Comparison of ENCODE assay signal across 27 cellular contexts in genomic region chr15:42202653-42203052, GRCh38. TPM values are rescaled to one million over a fixed set of nuclear protein-coding genes. Genes with fewer than 3 reads are reported as not detected.
"Had no signal": no experiment of that assay in that cellular context is flagged by ENCODE, and none has a peak within 500 bp of the region (broad histone marks: within the 10 kb centered on the region; RNA-seq: fewer than 3 reads in every experiment).

No MANE protein-coding gene starts in this region.

- H3K9me3 Mint-ChIP-seq: dendritic cell treated with granulocyte-macrophage colony-stimulating factor and Interleukin-4, amounts not matched to agents 40 ng/mL and 50 ng/mL, for 4 days; nephron; stimulated activated memory B cell treated with anti-CD40 and anti-IgM and Interleukin-4, amounts not matched to agents 10 μg/mL and 1 μg/mL and 100 μg/mL, for 72 hours had no signal

- H3K27me3 ChIP-seq: colonic mucosa, gastrocnemius medialis, ovary, sigmoid colon, testis, tibial artery, upper lobe of left lung had no signal

- H3K27me3 Mint-ChIP-seq: dendritic cell treated with granulocyte-macrophage colony-stimulating factor and Interleukin-4, amounts not matched to agents 40 ng/mL and 50 ng/mL, for 4 days; naive thymus-derived CD4-positive, alpha-beta T cell; stimulated activated memory B cell treated with anti-CD40 and anti-IgM and Interleukin-4, amounts not matched to agents 10 μg/mL and 1 μg/mL and 100 μg/mL, for 72 hours had no signal

- H3K27ac Mint-ChIP-seq: dendritic cell treated with granulocyte-macrophage colony-stimulating factor and Interleukin-4, amounts not matched to agents 40 ng/mL and 50 ng/mL, for 4 days; endodermal cell; nephron; stimulated activated memory B cell treated with anti-CD40 and anti-IgM and Interleukin-4, amounts not matched to agents 10 μg/mL and 1 μg/mL and 100 μg/mL, for 72 hours had no signal

- H3K4me3 Mint-ChIP-seq: dendritic cell treated with granulocyte-macrophage colony-stimulating factor and Interleukin-4, amounts not matched to agents 40 ng/mL and 50 ng/mL, for 4 days; endodermal cell; nephron; stimulated activated memory B cell treated with anti-CD40 and anti-IgM and Interleukin-4, amounts not matched to agents 10 μg/mL and 1 μg/mL and 100 μg/mL, for 72 hours had no signal

- H3K36me3 ChIP-seq: colonic mucosa, ovary had no signal

- H3K4me3 ChIP-seq: colonic mucosa, gastrocnemius medialis, lower lobe of right lung, ovary, psoas muscle, sigmoid colon, testis, tibial artery, upper lobe of left lung had no signal

- DNase-seq: colonic mucosa; effector CD8-positive, alpha-beta T cell; endodermal cell; foreskin fibroblast; gastrocnemius medialis; head of caudate nucleus; left ventricle myocardium superior; lower lobe of right lung; naive thymus-derived CD4-positive, alpha-beta T cell; nucleus accumbens; ovary; posterior cingulate gyrus; psoas muscle; right cardiac atrium; sigmoid colon; stimulated activated CD4-positive, alpha-beta T cell treated with anti-CD3 and anti-CD28 coated beads, Interleukin-2, amount 100 ng/mL, for 24 hours; stimulated activated CD4-positive, alpha-beta T cell treated with anti-CD3 and anti-CD28 coated beads, Interleukin-4, amount 100 ng/mL, for 24 hours; stimulated activated naive CD8-positive, alpha-beta T cell treated with anti-CD3 and anti-CD28 coated beads, Interleukin-15, Interleukin-2, amounts not matched to agents 100 U/mL and 50 U/mL, for 24 hours; substantia nigra; testis; tibial artery; upper lobe of left lung had no signal

- H3K9me3 ChIP-seq: colonic mucosa, gastrocnemius medialis, lower lobe of right lung, ovary, psoas muscle, sigmoid colon, testis, tibial artery, upper lobe of left lung had no signal

RNA-seq across cellular contexts. Expression of gene PLA2G4F, which starts 46.2 kb away (rescaled TPM):
- total RNA-seq: glomerular endothelial cell; naive thymus-derived CD4-positive, alpha-beta T cell; skeletal muscle tissue had no signal
